14 cellular contexts compared by ENCODE assay signal in the genomic region with DNA sequence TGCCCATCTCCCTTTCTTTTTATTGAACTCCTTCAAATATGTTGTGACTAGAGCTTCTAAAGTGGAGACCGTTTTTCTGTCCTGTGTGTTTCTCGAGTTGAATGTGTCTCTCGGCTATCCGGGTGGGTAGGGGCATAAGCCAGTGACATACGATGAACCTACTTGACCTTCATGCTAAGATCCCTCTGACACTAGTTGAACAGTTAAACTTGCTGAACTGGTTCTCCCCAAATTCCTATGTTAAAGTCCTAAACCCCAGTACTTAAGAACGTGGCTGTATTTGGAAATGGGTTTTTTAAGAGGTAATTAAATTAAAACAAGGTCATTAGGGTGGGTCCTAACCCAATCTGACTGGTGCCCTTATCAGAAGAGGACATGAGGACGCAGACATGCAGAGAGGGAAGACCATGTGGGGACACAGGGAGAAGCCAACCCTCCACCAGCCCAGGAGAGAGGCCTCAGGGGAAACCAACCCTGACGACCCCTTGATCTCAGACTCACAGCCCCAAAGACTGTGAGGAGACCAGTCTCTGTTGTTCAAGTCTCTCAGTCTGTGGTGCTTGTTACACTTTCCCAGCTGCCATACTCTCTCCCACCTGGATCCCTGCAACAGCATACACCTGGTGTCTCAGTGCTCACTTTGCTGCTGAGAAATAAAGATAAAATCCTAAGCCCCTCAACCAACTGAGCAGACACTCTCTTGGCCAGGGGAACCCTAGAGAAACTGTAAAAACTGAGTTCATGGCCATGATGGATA.
DNase-seq lines count a peak whose midpoint lies in the region; ATAC-seq, FAIRE-seq and TF ChIP-seq lines count a peak whose summit lies in the region.
"Had no signal": no experiment of that assay in that cellular context is flagged by ENCODE, and none has a peak within 500 bp of the region (broad histone marks: within the 10 kb centered on the region; RNA-seq: fewer than 3 reads in every experiment).

No MANE protein-coding gene starts in this region.

- no peaks in the 10 kb centered on the region for H3K36me3 Mint-ChIP-seq in CD4-positive, alpha-beta memory T cell

- POLR2A ChIA-PET in CD4-positive, alpha-beta memory T cell (lab: Charles Lee; ENCODE audit: partially characterized antibody), result no interaction called here

- no peak overlapping the region for H3K4me3 ChIP-seq in CD4-positive, alpha-beta memory T cell (ENCODE audit: low read length in 2 of 2)
- H3K4me3 ChIP-seq in H7 (ENCODE audit: insufficient read depth, low read depth, low read length), result no peak overlapping the region
- H3K4me3 ChIP-seq: left ventricle myocardium inferior had no signal

- CTCF ChIA-PET in CD4-positive, alpha-beta memory T cell (lab: Charles Lee; ENCODE audit: partially characterized antibody), result no interaction called here

- intact Hi-C loops in CD4-positive, alpha-beta memory T cell (cut with micrococcal nuclease), result loop anchor here (10.0 kb wide), 1 partner anchor 947 kb away; no protein-coding TSS in a partner anchor

- peaks cover 3% of the 10 kb centered on the region for H3K27me3 ChIP-seq in CD4-positive, alpha-beta memory T cell (ENCODE audit: insufficient read depth, low read length)
- H3K27me3 ChIP-seq in foreskin keratinocyte (no peaks in the 10 kb centered on the region), H7 (ENCODE audit: control insufficient read depth, insufficient read depth, low read length) (no peaks in the 10 kb centered on the region)

- no peak for DNase-seq in CD4-positive, alpha-beta memory T cell
- peak; percentile 71 for DNase-seq in OCI-M1 (lab: John Stamatoyannopoulos, UW)
- no peak for DNase-seq in foreskin keratinocyte
- no peak for DNase-seq in GM19239 (ENCODE audit: insufficient read length, low spot score)
- DNase-seq in activated gamma-delta T cell (lab: John Stamatoyannopoulos, UW), result no peak
- DNase-seq in H7, result no peak
- no peak for DNase-seq in NCI-H510A (lab: John Stamatoyannopoulos, UW)
- DNase-seq: hippocampal formation, left ventricle myocardium inferior, NCI-H146, NCI-H524 had no signal

- H3K36me3 ChIP-seq in CD4-positive, alpha-beta memory T cell (ENCODE audit: insufficient read depth, low read length), result no peaks in the 10 kb centered on the region
- H3K36me3 ChIP-seq in H7 (replicated peaks; ENCODE audit: control insufficient read depth, insufficient read depth, low read length), result no peaks in the 10 kb centered on the region
- H3K36me3 ChIP-seq: left ventricle myocardium inferior had no signal

- ATAC-seq in GM18909 (IDR thresholded peaks at IDR 0.05; ENCODE audit: poor library complexity, unreplicated experiment) (peak; percentile 30), foreskin keratinocyte (no peak)

- H3K4me3 Mint-ChIP-seq in CD4-positive, alpha-beta memory T cell, result peak overlapping the region in 7 of 8 donors; percentile 40 to 70 (median 62)
- H3K4me3 Mint-ChIP-seq: nephron had no signal

- no peak for TF ChIP-seq CTCF in foreskin keratinocyte (conservative IDR thresholded peaks at IDR 0.05)

- peaks cover 19 to 30% (median 26%) of the 10 kb centered on the region in 4 donors for H3K4me1 Mint-ChIP-seq in CD4-positive, alpha-beta memory T cell

- FAIRE-seq in GM19239 (lab: Jason Lieb, UNC), result no peak

- H3K27ac Mint-ChIP-seq in CD4-positive, alpha-beta memory T cell, result peak overlapping the region in 5 of 7 donors; percentile 10 to 86 (median 54)
- H3K27ac Mint-ChIP-seq: nephron had no signal

- no peak overlapping the region for H3K27ac ChIP-seq in CD4-positive, alpha-beta memory T cell (ENCODE audit: low read depth, low read length)
- peak overlapping the region; percentile 35 for H3K27ac ChIP-seq in foreskin keratinocyte
- H3K27ac ChIP-seq: C4-2B, left ventricle myocardium inferior had no signal

- peaks cover 0 to 4% (median 0%) of the 10 kb centered on the region in 8 donors for H3K9me3 Mint-ChIP-seq in CD4-positive, alpha-beta memory T cell

- H3K9me3 ChIP-seq in CD4-positive, alpha-beta memory T cell (ENCODE audit: control insufficient read depth in 1 of 2, low read length in 2 of 2), result no peaks in the 10 kb centered on the region
- H3K9me3 ChIP-seq: left ventricle myocardium inferior had no signal

- H3K4me1 ChIP-seq in CD4-positive, alpha-beta memory T cell (ENCODE audit: insufficient read depth, low read length), result peaks cover 25% of the 10 kb centered on the region
- peaks cover 12% of the 10 kb centered on the region for H3K4me1 ChIP-seq in foreskin keratinocyte
- H3K4me1 ChIP-seq: left ventricle myocardium inferior had no signal

- peaks cover 36 to 51% of the 10 kb centered on the region in 2 donors for H3K27me3 Mint-ChIP-seq in CD4-positive, alpha-beta memory T cell
